ENCODE assay signal across 1 cellular context in the genomic region with DNA sequence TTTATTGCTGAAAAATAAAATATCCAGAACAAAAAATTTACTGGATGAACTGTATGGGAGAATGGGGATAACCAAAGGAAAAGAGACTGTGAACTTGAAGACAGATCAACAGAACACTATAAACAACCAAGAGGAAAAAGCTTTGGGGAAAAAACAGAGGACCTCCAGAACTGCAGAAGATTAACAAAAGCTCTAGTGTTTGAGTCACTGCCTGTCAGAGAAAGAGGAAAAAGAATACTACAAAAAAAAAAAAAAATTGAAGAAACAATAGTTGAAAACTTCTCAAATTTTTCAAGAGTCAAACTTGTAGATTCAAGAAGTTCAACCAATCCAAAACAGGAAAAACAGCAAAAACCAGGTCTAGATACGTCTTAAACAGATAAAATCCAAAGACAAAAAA.
TF ChIP-seq lines count a peak whose summit lies in the region.

No MANE protein-coding gene starts in this region.

TF ChIP-seq in HCT116, 20 proteins besides CTCF, POLR2A, EP300 and RAD21 (continued from another document):
- TF ChIP-seq, protein P1, sequence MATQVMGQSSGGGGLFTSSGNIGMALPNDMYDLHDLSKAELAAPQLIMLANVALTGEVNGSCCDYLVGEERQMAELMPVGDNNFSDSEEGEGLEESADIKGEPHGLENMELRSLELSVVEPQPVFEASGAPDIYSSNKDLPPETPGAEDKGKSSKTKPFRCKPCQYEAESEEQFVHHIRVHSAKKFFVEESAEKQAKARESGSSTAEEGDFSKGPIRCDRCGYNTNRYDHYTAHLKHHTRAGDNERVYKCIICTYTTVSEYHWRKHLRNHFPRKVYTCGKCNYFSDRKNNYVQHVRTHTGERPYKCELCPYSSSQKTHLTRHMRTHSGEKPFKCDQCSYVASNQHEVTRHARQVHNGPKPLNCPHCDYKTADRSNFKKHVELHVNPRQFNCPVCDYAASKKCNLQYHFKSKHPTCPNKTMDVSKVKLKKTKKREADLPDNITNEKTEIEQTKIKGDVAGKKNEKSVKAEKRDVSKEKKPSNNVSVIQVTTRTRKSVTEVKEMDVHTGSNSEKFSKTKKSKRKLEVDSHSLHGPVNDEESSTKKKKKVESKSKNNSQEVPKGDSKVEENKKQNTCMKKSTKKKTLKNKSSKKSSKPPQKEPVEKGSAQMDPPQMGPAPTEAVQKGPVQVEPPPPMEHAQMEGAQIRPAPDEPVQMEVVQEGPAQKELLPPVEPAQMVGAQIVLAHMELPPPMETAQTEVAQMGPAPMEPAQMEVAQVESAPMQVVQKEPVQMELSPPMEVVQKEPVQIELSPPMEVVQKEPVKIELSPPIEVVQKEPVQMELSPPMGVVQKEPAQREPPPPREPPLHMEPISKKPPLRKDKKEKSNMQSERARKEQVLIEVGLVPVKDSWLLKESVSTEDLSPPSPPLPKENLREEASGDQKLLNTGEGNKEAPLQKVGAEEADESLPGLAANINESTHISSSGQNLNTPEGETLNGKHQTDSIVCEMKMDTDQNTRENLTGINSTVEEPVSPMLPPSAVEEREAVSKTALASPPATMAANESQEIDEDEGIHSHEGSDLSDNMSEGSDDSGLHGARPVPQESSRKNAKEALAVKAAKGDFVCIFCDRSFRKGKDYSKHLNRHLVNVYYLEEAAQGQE (IDR thresholded peaks at IDR 0.05; ENCODE audit: low read depth): no peak
- TF ChIP-seq ZNF274 (IDR thresholded peaks at IDR 0.05; ENCODE audit: low read depth, low read length) (no peak), EZH2 (IDR thresholded peaks at IDR 0.05) (no peak), SP1 (IDR thresholded peaks at IDR 0.05; ENCODE audit: low read depth) (no peak)
